In genomic region chr2:129611456-129611855, GRCh38 we compare ENCODE assay signal across 20 cellular contexts.
"Had no signal": no experiment of that assay in that cellular context is flagged by ENCODE, and none has a peak within 500 bp of the region (broad histone marks: within the 10 kb centered on the region; RNA-seq: fewer than 3 reads in every experiment).

No MANE protein-coding gene starts in this region.

- H3K36me3 Mint-ChIP-seq: naive B cell; stimulated activated memory B cell treated with anti-CD40 and anti-IgM and Interleukin-4, amounts not matched to agents 10 μg/mL and 1 μg/mL and 100 μg/mL, for 72 hours had no signal

- H3K27me3 ChIP-seq: foreskin keratinocyte, right lobe of liver, tibial artery, upper lobe of left lung, uterus had no signal

- H3K4me1 ChIP-seq: foreskin keratinocyte, parathyroid adenoma, prostate gland, right lobe of liver, tibial artery, upper lobe of left lung, uterus had no signal

- H3K4me3 Mint-ChIP-seq: naive B cell; nephron; stimulated activated memory B cell treated with anti-CD40 and anti-IgM and Interleukin-4, amounts not matched to agents 10 μg/mL and 1 μg/mL and 100 μg/mL, for 72 hours; stimulated activated naive CD8-positive, alpha-beta T cell treated with anti-CD3 and anti-CD28 coated beads, Interleukin-15, Interleukin-2, amounts not matched to agents 100 ng/mL and 50 ng/mL, for 24 hours had no signal

- H3K36me3 ChIP-seq: prostate gland, right lobe of liver, tibial artery, upper lobe of left lung, uterus had no signal

- H3K4me3 ChIP-seq: hepatocyte, lung, prostate gland, right lobe of liver, tibial artery, upper lobe of left lung, uterus had no signal

- H3K27ac ChIP-seq: foreskin keratinocyte, hepatocyte, parathyroid adenoma, prostate gland, right lobe of liver, tibial artery, upper lobe of left lung, uterus had no signal

- H3K27ac Mint-ChIP-seq: naive B cell; nephron; stimulated activated memory B cell treated with anti-CD40 and anti-IgM and Interleukin-4, amounts not matched to agents 10 μg/mL and 1 μg/mL and 100 μg/mL, for 72 hours; stimulated activated naive CD8-positive, alpha-beta T cell treated with anti-CD3 and anti-CD28 coated beads, Interleukin-15, Interleukin-2, amounts not matched to agents 100 ng/mL and 50 ng/mL, for 24 hours had no signal

- H3K9me3 ChIP-seq: prostate gland, right lobe of liver, tibial artery, upper lobe of left lung, uterus had no signal

- H3K4me1 Mint-ChIP-seq: naive B cell; stimulated activated memory B cell treated with anti-CD40 and anti-IgM and Interleukin-4, amounts not matched to agents 10 μg/mL and 1 μg/mL and 100 μg/mL, for 72 hours had no signal

- DNase-seq: dermis blood vessel endothelial cell; erythroblast; foreskin keratinocyte; head of caudate nucleus; left colon; left ventricle myocardium superior; mesenchymal stem cell; naive B cell; right lobe of liver; stimulated activated CD4-positive, alpha-beta T cell treated with anti-CD3 and anti-CD28 coated beads, Interleukin-4, amount 100 ng/mL, for 1 hour; tibial artery; upper lobe of left lung; uterus had no signal

- ATAC-seq: foreskin keratinocyte; left colon; left ventricle myocardium superior; right lobe of liver; stimulated activated memory B cell treated with anti-CD40 and anti-IgM and Interleukin-4, amounts not matched to agents 10 μg/mL and 1 μg/mL and 100 μg/mL, for 72 hours had no signal
